8 cellular contexts compared by ENCODE assay signal in genomic region chr14:72024043-72024407, GRCh38.
DNase-seq lines count a peak whose midpoint lies in the region; ATAC-seq and TF ChIP-seq lines count a peak whose summit lies in the region.

No MANE protein-coding gene starts in this region.

- no peak overlapping the region for H3K27ac Mint-ChIP-seq in natural killer cell

- no peaks in the 10 kb centered on the region for H3K36me3 Mint-ChIP-seq in natural killer cell

- peaks cover 17 to 27% of the 10 kb centered on the region in 2 donors for H3K27me3 Mint-ChIP-seq in natural killer cell (ENCODE audit: low read depth in 2 of 2)

- DNase-seq in Daoy (ENCODE audit: low read depth) (peak; percentile 76), KG1 (lab: John Stamatoyannopoulos, UW) (peak; percentile 38), T-helper 2 cell (peak in 3 of 5 experiments; percentile 5 to 91 (median 5)), dermis blood vessel endothelial cell (peak; percentile 26), natural killer cell (no peak), NCI-H2107 (lab: John Stamatoyannopoulos, UW) (no peak)
- DNase-seq in effector CD4-positive, alpha-beta T cell: no peak

- no peaks in the 10 kb centered on the region for H3K9me3 Mint-ChIP-seq in natural killer cell

- no peaks in the 10 kb centered on the region for H3K4me1 Mint-ChIP-seq in natural killer cell

- TF ChIP-seq CTCF in natural killer cell (IDR thresholded peaks at IDR 0.05): peak; percentile 66

- intact Hi-C loops in natural killer cell (cut with micrococcal nuclease): loop anchor here (1.0 to 5.0 kb wide), 3 partner anchors 268 to 883 kb away; no protein-coding TSS in a partner anchor

- no peak overlapping the region for H3K4me3 Mint-ChIP-seq in natural killer cell

- ATAC-seq in natural killer cell (peak; percentile 34 to 62 (median 38)), HG02884 (IDR thresholded peaks at IDR 0.05; ENCODE audit: unreplicated experiment) (no peak)

Comparison
In these comparisons a context has a peak if more than half of its experiments do, and no peak if none do; other contexts are left out.
1. DNase-seq: peak in Daoy (single experiment), KG1 (single experiment), T-helper 2 cell (3 of 5) and dermis blood vessel endothelial cell (single experiment); none in natural killer cell (single experiment), NCI-H2107 (single experiment) and effector CD4-positive, alpha-beta T cell (single experiment).